Comparison of ENCODE assay signal across 8 cellular contexts in the genomic region with DNA sequence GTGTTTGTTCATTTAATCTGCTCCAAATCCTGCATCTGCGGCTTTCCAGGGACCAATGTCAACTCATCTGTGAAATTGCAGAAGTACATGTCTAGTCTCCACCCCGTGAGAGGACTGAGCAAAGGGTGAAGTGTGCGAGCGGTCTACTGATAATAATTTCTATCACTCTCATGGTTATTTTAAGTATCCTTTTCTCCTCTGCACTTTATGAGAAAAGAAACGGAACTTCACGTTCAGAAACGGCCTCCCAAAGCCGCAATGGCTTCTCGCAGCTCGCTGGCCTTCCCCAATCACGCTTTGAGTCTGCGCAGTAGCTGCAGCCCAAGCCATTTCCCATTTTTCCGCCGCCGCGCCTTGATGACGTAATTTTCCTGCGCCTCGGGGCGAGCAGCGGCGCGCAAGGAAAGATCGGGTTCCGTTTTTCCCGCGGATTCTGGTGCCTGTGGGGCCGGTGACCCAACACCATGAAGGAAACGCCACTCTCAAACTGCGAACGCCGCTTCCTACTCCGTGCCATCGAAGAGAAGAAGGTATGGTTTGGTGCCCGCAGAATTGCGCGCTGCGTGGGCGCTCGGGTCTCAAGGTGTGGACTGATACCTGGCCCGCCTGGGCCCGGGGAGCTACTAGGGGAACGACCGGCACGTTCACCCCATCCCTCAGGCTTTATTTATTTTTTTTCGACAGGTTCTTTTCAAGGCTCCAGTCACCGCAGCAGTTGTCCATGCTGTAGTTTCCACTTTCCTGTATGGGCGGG. TPM values are rescaled to one million over a fixed set of nuclear protein-coding genes. Genes with fewer than 3 reads are reported as not detected.
DNase-seq lines count a peak whose midpoint lies in the region; ATAC-seq and TF ChIP-seq lines count a peak whose summit lies in the region.

A gene with protein sequence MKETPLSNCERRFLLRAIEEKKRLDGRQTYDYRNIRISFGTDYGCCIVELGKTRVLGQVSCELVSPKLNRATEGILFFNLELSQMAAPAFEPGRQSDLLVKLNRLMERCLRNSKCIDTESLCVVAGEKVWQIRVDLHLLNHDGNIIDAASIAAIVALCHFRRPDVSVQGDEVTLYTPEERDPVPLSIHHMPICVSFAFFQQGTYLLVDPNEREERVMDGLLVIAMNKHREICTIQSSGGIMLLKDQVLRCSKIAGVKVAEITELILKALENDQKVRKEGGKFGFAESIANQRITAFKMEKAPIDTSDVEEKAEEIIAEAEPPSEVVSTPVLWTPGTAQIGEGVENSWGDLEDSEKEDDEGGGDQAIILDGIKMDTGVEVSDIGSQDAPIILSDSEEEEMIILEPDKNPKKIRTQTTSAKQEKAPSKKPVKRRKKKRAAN (plus strand): TSS at position 363 of the 754 bp plus-strand sequence. CDS start 102 bp downstream, at position 465.

- H3K4me3 ChIP-seq in RWPE2 (ENCODE audit: severe bottlenecking) (peak within 1 kb of the TSS; percentile 90), fibroblast of mammary gland (ENCODE audit: control insufficient read depth, low read depth, low read length) (peak within 1 kb of the TSS; percentile 89)

- H3K27ac ChIP-seq in RWPE2 (ENCODE audit: poor library complexity, severe bottlenecking), result peak within 1 kb of the TSS; percentile 58

- no peaks in the 10 kb centered on the region for H3K27me3 Mint-ChIP-seq in activated T-helper 2 cell treated with anti-CD3 and anti-CD28 coated beads, Interferon-gamma antibody, Interleukin-2, Interleukin-4, amounts not matched to agents 10 μg/mL and 5 μg/mL and 100 μg/mL, durations not matched to agents 14 hours and 24 hours and 36 hours (ENCODE audit: low read depth)
- H3K27me3 Mint-ChIP-seq in natural killer cell (ENCODE audit: low read depth in 2 of 2), result peaks cover 0 to 4% of the 10 kb centered on the region in 2 donors

- no peaks in the 10 kb centered on the region for H3K9me3 Mint-ChIP-seq in activated T-helper 2 cell treated with anti-CD3 and anti-CD28 coated beads, Interferon-gamma antibody, Interleukin-2, Interleukin-4, amounts not matched to agents 10 μg/mL and 5 μg/mL and 100 μg/mL, durations not matched to agents 14 hours and 24 hours and 36 hours
- no peaks in the 10 kb centered on the region for H3K9me3 Mint-ChIP-seq in natural killer cell

- no peak for TF ChIP-seq CTCF in RWPE2 (IDR thresholded peaks at IDR 0.05; ENCODE audit: poor library complexity, severe bottlenecking)
- TF ChIP-seq CTCF in fibroblast of mammary gland (conservative IDR thresholded peaks at IDR 0.05; ENCODE audit: control insufficient read depth, insufficient read depth, low read depth, low read length), result no peak
- TF ChIP-seq CTCF in natural killer cell (IDR thresholded peaks at IDR 0.05), result no peak

- ATAC-seq in RWPE2 (ENCODE audit: low read depth), result peak; percentile 84
- peak; percentile 87 to 88 (median 87) for ATAC-seq in natural killer cell

- peaks cover 8% of the 10 kb centered on the region for H3K4me1 ChIP-seq in RWPE2 (ENCODE audit: insufficient read depth, poor library complexity, severe bottlenecking)

- H3K27ac Mint-ChIP-seq in activated T-helper 2 cell treated with anti-CD3 and anti-CD28 coated beads, Interferon-gamma antibody, Interleukin-2, Interleukin-4, amounts not matched to agents 10 μg/mL and 5 μg/mL and 100 μg/mL, durations not matched to agents 14 hours and 24 hours and 36 hours, result peak within 1 kb of the TSS; percentile 93
- peak within 1 kb of the TSS; percentile 95 to 98 for H3K27ac Mint-ChIP-seq in natural killer cell

- intact Hi-C loops in activated T-helper 2 cell treated with anti-CD3 and anti-CD28 coated beads, Interferon-gamma antibody, Interleukin-2, Interleukin-4, amounts not matched to agents 10 μg/mL and 5 μg/mL and 100 μg/mL, durations not matched to agents 14 hours and 24 hours and 36 hours (cut with micrococcal nuclease), result loop anchor here (1.0 to 5.0 kb wide), 3 partner anchors 22 to 104 kb away; a partner anchor contains a TSS
- intact Hi-C loops in natural killer cell (cut with micrococcal nuclease), result loop anchor here (1.0 to 5.0 kb wide), 3 partner anchors 23 to 104 kb away; a partner anchor contains a TSS

- DNase-seq in Daoy (ENCODE audit: low read depth), result peak; percentile 89
- DNase-seq in GOT3 (lab: John Stamatoyannopoulos, UW), result peak; percentile 65
- peak; percentile 94 for DNase-seq in LoVo (ENCODE audit: low spot score)
- DNase-seq in RWPE2 (ENCODE audit: low spot score), result peak; percentile 84
- peak; percentile 92 for DNase-seq in activated T-helper 2 cell treated with anti-CD3 and anti-CD28 coated beads, Interferon-gamma antibody, Interleukin-2, Interleukin-4, amounts not matched to agents 10 μg/mL and 5 μg/mL and 100 μg/mL, durations not matched to agents 14 hours and 24 hours and 36 hours (ENCODE audit: low spot score)
- DNase-seq in fibroblast of mammary gland (ENCODE audit: low read depth), result peak; percentile 92
- peak; percentile 92 for DNase-seq in natural killer cell
- peak; percentile 92 for DNase-seq in stimulated activated naive CD4-positive, alpha-beta T cell treated with Interleukin-2 at 50 U/mL for 16 hours (lab: John Stamatoyannopoulos, UW)

- H3K4me3 Mint-ChIP-seq in activated T-helper 2 cell treated with anti-CD3 and anti-CD28 coated beads, Interferon-gamma antibody, Interleukin-2, Interleukin-4, amounts not matched to agents 10 μg/mL and 5 μg/mL and 100 μg/mL, durations not matched to agents 14 hours and 24 hours and 36 hours (ENCODE audit: low read depth), result peak within 1 kb of the TSS; percentile 85
- H3K4me3 Mint-ChIP-seq in natural killer cell, result peak within 1 kb of the TSS; percentile 93

- no peaks in the 10 kb centered on the region for H3K27me3 ChIP-seq in RWPE2 (ENCODE audit: insufficient read depth, poor library complexity, severe bottlenecking)

- H3K4me1 Mint-ChIP-seq in activated T-helper 2 cell treated with anti-CD3 and anti-CD28 coated beads, Interferon-gamma antibody, Interleukin-2, Interleukin-4, amounts not matched to agents 10 μg/mL and 5 μg/mL and 100 μg/mL, durations not matched to agents 14 hours and 24 hours and 36 hours (ENCODE audit: low read depth), result peaks cover 38% of the 10 kb centered on the region
- H3K4me1 Mint-ChIP-seq in natural killer cell, result peaks cover 29 to 32% of the 10 kb centered on the region in 2 donors

- peaks cover 47% of the 10 kb centered on the region for H3K36me3 ChIP-seq in RWPE2 (ENCODE audit: low read depth)

- H3K36me3 Mint-ChIP-seq in activated T-helper 2 cell treated with anti-CD3 and anti-CD28 coated beads, Interferon-gamma antibody, Interleukin-2, Interleukin-4, amounts not matched to agents 10 μg/mL and 5 μg/mL and 100 μg/mL, durations not matched to agents 14 hours and 24 hours and 36 hours (ENCODE audit: low read depth), result peaks cover 30% of the 10 kb centered on the region
- peaks cover 10% of the 10 kb centered on the region for H3K36me3 Mint-ChIP-seq in natural killer cell

- H3K9me3 ChIP-seq in RWPE2 (ENCODE audit: severe bottlenecking), result no peaks in the 10 kb centered on the region

RNA-seq across cellular contexts. Expression of the gene that starts here (rescaled TPM):
- total RNA-seq in Daoy (2014; rRNA removed; shearing (Covaris generic)), result 71.6 and 73.5 TPM in 2 replicates
- total RNA-seq in activated T-helper 2 cell treated with anti-CD3 and anti-CD28 coated beads, Interferon-gamma antibody, Interleukin-2, Interleukin-4, amounts not matched to agents 10 μg/mL and 5 μg/mL and 100 μg/mL, durations not matched to agents 14 hours and 24 hours and 36 hours, result 62.1 and 65.9 TPM in 2 replicates
- 10 to 100 TPM; 45.7 to 57.4 (median 51.2) TPM for total RNA-seq in natural killer cell

Comparison
In these comparisons a context has a peak if more than half of its experiments do, and no peak if none do; other contexts are left out.
1. Peak in every context shown above with its lines: DNase-seq, ATAC-seq, H3K4me3 ChIP-seq and H3K27ac ChIP-seq.